Comparison of ENCODE assay signal across 1 cellular context in the genomic region with DNA sequence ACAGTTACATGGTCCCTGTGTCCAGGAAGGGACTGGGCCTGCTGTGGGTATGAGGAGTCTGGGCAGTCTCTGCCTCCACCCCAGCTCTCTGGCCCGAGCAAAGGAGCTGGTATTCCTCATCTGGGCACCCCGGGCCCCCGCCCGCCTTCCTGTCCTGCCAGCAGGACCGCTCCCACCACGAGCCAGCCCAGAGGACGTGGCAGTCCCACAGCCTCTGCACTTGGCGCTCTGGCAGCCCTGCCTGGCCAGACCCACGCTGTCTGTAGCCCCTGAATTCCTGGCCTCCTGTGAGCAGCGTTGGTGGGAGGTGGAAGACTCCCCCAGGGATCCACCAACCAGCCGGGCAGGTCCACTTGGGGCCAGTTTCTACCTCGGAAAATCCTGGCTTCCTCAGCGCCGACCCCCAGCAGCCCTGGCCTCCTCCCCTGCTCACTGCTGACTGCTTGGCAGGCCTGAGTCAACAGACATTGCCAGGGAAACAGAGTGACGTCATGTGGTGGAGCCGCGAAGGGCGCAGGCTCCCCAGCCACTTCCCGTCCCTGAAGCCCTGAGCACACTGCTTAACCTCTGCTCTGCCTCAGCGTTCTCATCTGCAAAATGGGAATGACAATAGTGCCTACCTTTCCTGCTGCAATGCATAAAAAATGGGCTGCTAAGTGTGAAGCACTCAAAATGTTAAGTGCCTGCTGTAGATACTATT.
TF ChIP-seq lines count a peak whose summit lies in the region.

No MANE protein-coding gene starts in this region.

TF ChIP-seq in HepG2, 621 proteins besides CTCF, POLR2A, EP300 and RAD21 (continues in another document):
- TF ChIP-seq ZNF333 (CRISPR knock-in tag; IDR thresholded peaks at IDR 0.05; ENCODE audit: borderline replicate concordance) (no peak), ZFP41 (CRISPR knock-in tag; IDR thresholded peaks at IDR 0.05; ENCODE audit: borderline replicate concordance) (no peak), FOXM1 (CRISPR knock-in tag; IDR thresholded peaks at IDR 0.05) (no peak), ZNF510 (CRISPR knock-in tag; IDR thresholded peaks at IDR 0.05; ENCODE audit: low read depth) (no peak), SP5 (CRISPR knock-in tag; IDR thresholded peaks at IDR 0.05; ENCODE audit: borderline replicate concordance, low read depth) (no peak), HNRNPL (IDR thresholded peaks at IDR 0.05; ENCODE audit: low read depth, low read length) (no peak), ELF3 (CRISPR knock-in tag; IDR thresholded peaks at IDR 0.05) (no peak), ZNF546 (CRISPR knock-in tag; conservative IDR thresholded peaks at IDR 0.05) (no peak), ZFP82 (CRISPR knock-in tag; IDR thresholded peaks at IDR 0.05; ENCODE audit: borderline replicate concordance) (no peak), ZNF660 (CRISPR knock-in tag; IDR thresholded peaks at IDR 0.05; ENCODE audit: borderline replicate concordance, low read depth) (no peak), ZNF644 (CRISPR knock-in tag; IDR thresholded peaks at IDR 0.05; ENCODE audit: low read depth) (no peak), POLR2G (IDR thresholded peaks at IDR 0.05; ENCODE audit: low read depth, low read length) (peak; percentile 49; the same call in 1 of the 2 replicates), POLR2AphosphoS5 (IDR thresholded peaks at IDR 0.05; ENCODE audit: low read depth, low read length) (no peak), ZNF382 (CRISPR knock-in tag; IDR thresholded peaks at IDR 0.05; ENCODE audit: borderline replicate concordance) (no peak), JARID2 (CRISPR knock-in tag; IDR thresholded peaks at IDR 0.05; ENCODE audit: insufficient replicate concordance) (no peak), REL (CRISPR knock-in tag; conservative IDR thresholded peaks at IDR 0.05) (no peak), ZNF460 (CRISPR knock-in tag; IDR thresholded peaks at IDR 0.05; ENCODE audit: borderline replicate concordance) (no peak), ZNF720 (CRISPR knock-in tag; IDR thresholded peaks at IDR 0.05) (no peak), ZFP37 (CRISPR knock-in tag; IDR thresholded peaks at IDR 0.05; ENCODE audit: borderline replicate concordance) (no peak), SOX5 (CRISPR knock-in tag; IDR thresholded peaks at IDR 0.05; ENCODE audit: borderline replicate concordance) (0 out of 2 replicates have a peak, but pooled peaks have one; percentile 7), KLF16 (CRISPR knock-in tag; IDR thresholded peaks at IDR 0.05) (no peak), ZNF777 (CRISPR knock-in tag; IDR thresholded peaks at IDR 0.05) (no peak), ZNF781 (CRISPR knock-in tag; IDR thresholded peaks at IDR 0.05; ENCODE audit: borderline replicate concordance, not compliant biosample characterization) (no peak), ZIK1 (CRISPR knock-in tag; IDR thresholded peaks at IDR 0.05; ENCODE audit: borderline replicate concordance, low read depth) (no peak), RARA (CRISPR knock-in tag; IDR thresholded peaks at IDR 0.05) (peak; percentile 15; the same call in 1 of the 2 replicates), ZKSCAN5 (CRISPR knock-in tag; IDR thresholded peaks at IDR 0.05) (no peak), KAT8 (CRISPR knock-in tag; IDR thresholded peaks at IDR 0.05) (no peak), ZNF317 (CRISPR knock-in tag; IDR thresholded peaks at IDR 0.05) (no peak), TMF1 (CRISPR knock-in tag; IDR thresholded peaks at IDR 0.05; ENCODE audit: low read depth) (no peak), ZSCAN30 (CRISPR knock-in tag; IDR thresholded peaks at IDR 0.05) (no peak), TOPORS (CRISPR knock-in tag; IDR thresholded peaks at IDR 0.05) (no peak), TGIF2 (CRISPR knock-in tag; IDR thresholded peaks at IDR 0.05) (no peak), PLRG1 (conservative IDR thresholded peaks at IDR 0.05) (no peak)
- TF ChIP-seq, protein P1, sequence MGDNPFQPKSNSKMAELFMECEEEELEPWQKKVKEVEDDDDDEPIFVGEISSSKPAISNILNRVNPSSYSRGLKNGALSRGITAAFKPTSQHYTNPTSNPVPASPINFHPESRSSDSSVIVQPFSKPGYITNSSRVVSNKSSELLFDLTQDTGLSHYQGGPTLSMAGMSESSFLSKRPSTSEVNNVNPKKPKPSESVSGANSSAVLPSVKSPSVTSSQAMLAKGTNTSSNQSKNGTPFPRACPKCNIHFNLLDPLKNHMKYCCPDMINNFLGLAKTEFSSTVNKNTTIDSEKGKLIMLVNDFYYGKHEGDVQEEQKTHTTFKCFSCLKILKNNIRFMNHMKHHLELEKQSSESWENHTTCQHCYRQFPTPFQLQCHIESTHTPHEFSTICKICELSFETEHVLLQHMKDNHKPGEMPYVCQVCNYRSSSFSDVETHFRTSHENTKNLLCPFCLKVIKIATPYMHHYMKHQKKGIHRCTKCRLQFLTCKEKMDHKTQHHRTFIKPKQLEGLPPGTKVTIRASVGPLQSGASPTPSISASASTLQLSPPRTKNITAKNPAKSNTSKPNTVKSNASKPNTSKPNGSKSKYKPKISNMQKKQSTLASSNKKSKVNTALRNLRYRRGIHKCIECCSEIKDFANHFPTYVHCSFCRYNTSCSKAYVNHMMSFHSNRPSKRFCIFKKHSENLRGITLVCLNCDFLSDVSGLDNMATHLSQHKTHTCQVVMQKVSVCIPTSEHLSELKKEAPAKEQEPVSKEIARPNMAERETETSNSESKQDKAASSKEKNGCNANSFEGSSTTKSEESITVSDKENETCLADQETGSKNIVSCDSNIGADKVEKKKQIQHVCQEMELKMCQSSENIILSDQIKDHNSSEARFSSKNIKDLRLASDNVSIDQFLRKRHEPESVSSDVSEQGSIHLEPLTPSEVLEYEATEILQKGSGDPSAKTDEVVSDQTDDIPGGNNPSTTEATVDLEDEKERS (CRISPR knock-in tag; IDR thresholded peaks at IDR 0.05) = 0 out of 2 replicates have a peak, but pooled peaks have one; percentile 60
- TF ChIP-seq, protein P2, sequence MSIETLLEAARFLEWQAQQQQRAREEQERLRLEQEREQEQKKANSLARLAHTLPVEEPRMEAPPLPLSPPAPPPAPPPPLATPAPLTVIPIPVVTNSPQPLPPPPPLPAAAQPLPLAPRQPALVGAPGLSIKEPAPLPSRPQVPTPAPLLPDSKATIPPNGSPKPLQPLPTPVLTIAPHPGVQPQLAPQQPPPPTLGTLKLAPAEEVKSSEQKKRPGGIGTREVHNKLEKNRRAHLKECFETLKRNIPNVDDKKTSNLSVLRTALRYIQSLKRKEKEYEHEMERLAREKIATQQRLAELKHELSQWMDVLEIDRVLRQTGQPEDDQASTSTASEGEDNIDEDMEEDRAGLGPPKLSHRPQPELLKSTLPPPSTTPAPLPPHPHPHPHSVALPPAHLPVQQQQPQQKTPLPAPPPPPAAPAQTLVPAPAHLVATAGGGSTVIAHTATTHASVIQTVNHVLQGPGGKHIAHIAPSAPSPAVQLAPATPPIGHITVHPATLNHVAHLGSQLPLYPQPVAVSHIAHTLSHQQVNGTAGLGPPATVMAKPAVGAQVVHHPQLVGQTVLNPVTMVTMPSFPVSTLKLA (IDR thresholded peaks at IDR 0.05) = no peak
- TF ChIP-seq, protein P3, sequence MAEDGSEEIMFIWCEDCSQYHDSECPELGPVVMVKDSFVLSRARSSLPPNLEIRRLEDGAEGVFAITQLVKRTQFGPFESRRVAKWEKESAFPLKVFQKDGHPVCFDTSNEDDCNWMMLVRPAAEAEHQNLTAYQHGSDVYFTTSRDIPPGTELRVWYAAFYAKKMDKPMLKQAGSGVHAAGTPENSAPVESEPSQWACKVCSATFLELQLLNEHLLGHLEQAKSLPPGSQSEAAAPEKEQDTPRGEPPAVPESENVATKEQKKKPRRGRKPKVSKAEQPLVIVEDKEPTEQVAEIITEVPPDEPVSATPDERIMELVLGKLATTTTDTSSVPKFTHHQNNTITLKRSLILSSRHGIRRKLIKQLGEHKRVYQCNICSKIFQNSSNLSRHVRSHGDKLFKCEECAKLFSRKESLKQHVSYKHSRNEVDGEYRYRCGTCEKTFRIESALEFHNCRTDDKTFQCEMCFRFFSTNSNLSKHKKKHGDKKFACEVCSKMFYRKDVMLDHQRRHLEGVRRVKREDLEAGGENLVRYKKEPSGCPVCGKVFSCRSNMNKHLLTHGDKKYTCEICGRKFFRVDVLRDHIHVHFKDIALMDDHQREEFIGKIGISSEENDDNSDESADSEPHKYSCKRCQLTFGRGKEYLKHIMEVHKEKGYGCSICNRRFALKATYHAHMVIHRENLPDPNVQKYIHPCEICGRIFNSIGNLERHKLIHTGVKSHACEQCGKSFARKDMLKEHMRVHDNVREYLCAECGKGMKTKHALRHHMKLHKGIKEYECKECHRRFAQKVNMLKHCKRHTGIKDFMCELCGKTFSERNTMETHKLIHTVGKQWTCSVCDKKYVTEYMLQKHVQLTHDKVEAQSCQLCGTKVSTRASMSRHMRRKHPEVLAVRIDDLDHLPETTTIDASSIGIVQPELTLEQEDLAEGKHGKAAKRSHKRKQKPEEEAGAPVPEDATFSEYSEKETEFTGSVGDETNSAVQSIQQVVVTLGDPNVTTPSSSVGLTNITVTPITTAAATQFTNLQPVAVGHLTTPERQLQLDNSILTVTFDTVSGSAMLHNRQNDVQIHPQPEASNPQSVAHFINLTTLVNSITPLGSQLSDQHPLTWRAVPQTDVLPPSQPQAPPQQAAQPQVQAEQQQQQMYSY (CRISPR knock-in tag; IDR thresholded peaks at IDR 0.05) = no peak
- TF ChIP-seq, protein P4, sequence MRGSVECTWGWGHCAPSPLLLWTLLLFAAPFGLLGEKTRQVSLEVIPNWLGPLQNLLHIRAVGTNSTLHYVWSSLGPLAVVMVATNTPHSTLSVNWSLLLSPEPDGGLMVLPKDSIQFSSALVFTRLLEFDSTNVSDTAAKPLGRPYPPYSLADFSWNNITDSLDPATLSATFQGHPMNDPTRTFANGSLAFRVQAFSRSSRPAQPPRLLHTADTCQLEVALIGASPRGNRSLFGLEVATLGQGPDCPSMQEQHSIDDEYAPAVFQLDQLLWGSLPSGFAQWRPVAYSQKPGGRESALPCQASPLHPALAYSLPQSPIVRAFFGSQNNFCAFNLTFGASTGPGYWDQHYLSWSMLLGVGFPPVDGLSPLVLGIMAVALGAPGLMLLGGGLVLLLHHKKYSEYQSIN (CRISPR knock-in tag; IDR thresholded peaks at IDR 0.05; ENCODE audit: borderline replicate concordance) = no peak
- TF ChIP-seq, protein P5, sequence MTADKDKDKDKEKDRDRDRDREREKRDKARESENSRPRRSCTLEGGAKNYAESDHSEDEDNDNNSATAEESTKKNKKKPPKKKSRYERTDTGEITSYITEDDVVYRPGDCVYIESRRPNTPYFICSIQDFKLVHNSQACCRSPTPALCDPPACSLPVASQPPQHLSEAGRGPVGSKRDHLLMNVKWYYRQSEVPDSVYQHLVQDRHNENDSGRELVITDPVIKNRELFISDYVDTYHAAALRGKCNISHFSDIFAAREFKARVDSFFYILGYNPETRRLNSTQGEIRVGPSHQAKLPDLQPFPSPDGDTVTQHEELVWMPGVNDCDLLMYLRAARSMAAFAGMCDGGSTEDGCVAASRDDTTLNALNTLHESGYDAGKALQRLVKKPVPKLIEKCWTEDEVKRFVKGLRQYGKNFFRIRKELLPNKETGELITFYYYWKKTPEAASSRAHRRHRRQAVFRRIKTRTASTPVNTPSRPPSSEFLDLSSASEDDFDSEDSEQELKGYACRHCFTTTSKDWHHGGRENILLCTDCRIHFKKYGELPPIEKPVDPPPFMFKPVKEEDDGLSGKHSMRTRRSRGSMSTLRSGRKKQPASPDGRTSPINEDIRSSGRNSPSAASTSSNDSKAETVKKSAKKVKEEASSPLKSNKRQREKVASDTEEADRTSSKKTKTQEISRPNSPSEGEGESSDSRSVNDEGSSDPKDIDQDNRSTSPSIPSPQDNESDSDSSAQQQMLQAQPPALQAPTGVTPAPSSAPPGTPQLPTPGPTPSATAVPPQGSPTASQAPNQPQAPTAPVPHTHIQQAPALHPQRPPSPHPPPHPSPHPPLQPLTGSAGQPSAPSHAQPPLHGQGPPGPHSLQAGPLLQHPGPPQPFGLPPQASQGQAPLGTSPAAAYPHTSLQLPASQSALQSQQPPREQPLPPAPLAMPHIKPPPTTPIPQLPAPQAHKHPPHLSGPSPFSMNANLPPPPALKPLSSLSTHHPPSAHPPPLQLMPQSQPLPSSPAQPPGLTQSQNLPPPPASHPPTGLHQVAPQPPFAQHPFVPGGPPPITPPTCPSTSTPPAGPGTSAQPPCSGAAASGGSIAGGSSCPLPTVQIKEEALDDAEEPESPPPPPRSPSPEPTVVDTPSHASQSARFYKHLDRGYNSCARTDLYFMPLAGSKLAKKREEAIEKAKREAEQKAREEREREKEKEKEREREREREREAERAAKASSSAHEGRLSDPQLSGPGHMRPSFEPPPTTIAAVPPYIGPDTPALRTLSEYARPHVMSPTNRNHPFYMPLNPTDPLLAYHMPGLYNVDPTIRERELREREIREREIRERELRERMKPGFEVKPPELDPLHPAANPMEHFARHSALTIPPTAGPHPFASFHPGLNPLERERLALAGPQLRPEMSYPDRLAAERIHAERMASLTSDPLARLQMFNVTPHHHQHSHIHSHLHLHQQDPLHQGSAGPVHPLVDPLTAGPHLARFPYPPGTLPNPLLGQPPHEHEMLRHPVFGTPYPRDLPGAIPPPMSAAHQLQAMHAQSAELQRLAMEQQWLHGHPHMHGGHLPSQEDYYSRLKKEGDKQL (CRISPR knock-in tag; IDR thresholded peaks at IDR 0.05; ENCODE audit: low read depth) = no peak
- TF ChIP-seq, protein P6, sequence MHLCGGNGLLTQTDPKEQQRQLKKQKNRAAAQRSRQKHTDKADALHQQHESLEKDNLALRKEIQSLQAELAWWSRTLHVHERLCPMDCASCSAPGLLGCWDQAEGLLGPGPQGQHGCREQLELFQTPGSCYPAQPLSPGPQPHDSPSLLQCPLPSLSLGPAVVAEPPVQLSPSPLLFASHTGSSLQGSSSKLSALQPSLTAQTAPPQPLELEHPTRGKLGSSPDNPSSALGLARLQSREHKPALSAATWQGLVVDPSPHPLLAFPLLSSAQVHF (CRISPR knock-in tag; IDR thresholded peaks at IDR 0.05) = no peak
- TF ChIP-seq, protein P7, sequence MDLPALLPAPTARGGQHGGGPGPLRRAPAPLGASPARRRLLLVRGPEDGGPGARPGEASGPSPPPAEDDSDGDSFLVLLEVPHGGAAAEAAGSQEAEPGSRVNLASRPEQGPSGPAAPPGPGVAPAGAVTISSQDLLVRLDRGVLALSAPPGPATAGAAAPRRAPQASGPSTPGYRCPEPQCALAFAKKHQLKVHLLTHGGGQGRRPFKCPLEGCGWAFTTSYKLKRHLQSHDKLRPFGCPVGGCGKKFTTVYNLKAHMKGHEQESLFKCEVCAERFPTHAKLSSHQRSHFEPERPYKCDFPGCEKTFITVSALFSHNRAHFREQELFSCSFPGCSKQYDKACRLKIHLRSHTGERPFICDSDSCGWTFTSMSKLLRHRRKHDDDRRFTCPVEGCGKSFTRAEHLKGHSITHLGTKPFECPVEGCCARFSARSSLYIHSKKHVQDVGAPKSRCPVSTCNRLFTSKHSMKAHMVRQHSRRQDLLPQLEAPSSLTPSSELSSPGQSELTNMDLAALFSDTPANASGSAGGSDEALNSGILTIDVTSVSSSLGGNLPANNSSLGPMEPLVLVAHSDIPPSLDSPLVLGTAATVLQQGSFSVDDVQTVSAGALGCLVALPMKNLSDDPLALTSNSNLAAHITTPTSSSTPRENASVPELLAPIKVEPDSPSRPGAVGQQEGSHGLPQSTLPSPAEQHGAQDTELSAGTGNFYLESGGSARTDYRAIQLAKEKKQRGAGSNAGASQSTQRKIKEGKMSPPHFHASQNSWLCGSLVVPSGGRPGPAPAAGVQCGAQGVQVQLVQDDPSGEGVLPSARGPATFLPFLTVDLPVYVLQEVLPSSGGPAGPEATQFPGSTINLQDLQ (CRISPR knock-in tag; IDR thresholded peaks at IDR 0.05) = no peak
